ENCODE assay signal across 8 cellular contexts in genomic region chr6:32129297-32130088, GRCh38. TPM values are rescaled to one million over a fixed set of nuclear protein-coding genes. Genes with fewer than 3 reads are reported as not detected.
DNase-seq lines count a peak whose midpoint lies in the region; ATAC-seq and TF ChIP-seq lines count a peak whose summit lies in the region.

No MANE protein-coding gene starts in this region.

- intact Hi-C loops in activated CD8-positive, alpha-beta T cell treated with anti-CD3 and anti-CD28 coated beads for 36 hours (cut with micrococcal nuclease): loop anchor here (2.0 kb wide), 1 partner anchor 65 kb away; no protein-coding TSS in a partner anchor
- intact Hi-C loops in left ventricle myocardium superior (cut with micrococcal nuclease): loop anchor here (10.0 kb wide), 1 partner anchor 45 kb away; the partner anchor contains the start of genes AGPAT1 and RNF5

- POLR2A ChIA-PET in activated CD8-positive, alpha-beta T cell treated with anti-CD3 and anti-CD28 coated beads for 36 hours (lab: Charles Lee): interaction anchor here (0.8 to 4.2 kb wide), 10 partner anchors 12 to 843 kb away, joined by 3 to 23 read pairs (median 4); partner anchors contain the start of genes RNF5 and TNXB

- H3K36me3 Mint-ChIP-seq in activated CD8-positive, alpha-beta T cell treated with anti-CD3 and anti-CD28 coated beads for 36 hours (ENCODE audit: low read depth): peaks cover 11% of the 10 kb centered on the region

- CTCF ChIA-PET in activated CD8-positive, alpha-beta T cell treated with anti-CD3 and anti-CD28 coated beads for 36 hours (lab: Charles Lee): interaction anchor here (0.7 to 4.4 kb wide), 9 partner anchors 9 to 125 kb away, joined by 3 to 41 read pairs (median 6); partner anchors contain the start of genes AGPAT1, PBX2 and PRRT1

- H3K4me1 Mint-ChIP-seq in activated CD8-positive, alpha-beta T cell treated with anti-CD3 and anti-CD28 coated beads for 36 hours (ENCODE audit: low read depth): peaks cover 34% of the 10 kb centered on the region

- peak overlapping the region; percentile 94 for H3K27ac Mint-ChIP-seq in activated CD8-positive, alpha-beta T cell treated with anti-CD3 and anti-CD28 coated beads for 36 hours

- TF ChIP-seq CTCF in 22Rv1 (IDR thresholded peaks at IDR 0.05): no peak
- TF ChIP-seq CTCF in activated CD8-positive, alpha-beta T cell treated with anti-CD3 and anti-CD28 coated beads for 36 hours (IDR thresholded peaks at IDR 0.05): no peak

- H3K4me3 ChIP-seq in skin epidermis: peak overlapping the region; percentile 43 to 82 (median 62)

- H3K27me3 Mint-ChIP-seq in activated CD8-positive, alpha-beta T cell treated with anti-CD3 and anti-CD28 coated beads for 36 hours: no peaks in the 10 kb centered on the region

- H3K9me3 Mint-ChIP-seq in activated CD8-positive, alpha-beta T cell treated with anti-CD3 and anti-CD28 coated beads for 36 hours: no peaks in the 10 kb centered on the region

- H3K27ac ChIP-seq in 22Rv1 (peak overlapping the region; percentile 86), skin epidermis (peak overlapping the region in 20 of 21 experiments; percentile 72 to 96 (median 88))

- H3K4me3 Mint-ChIP-seq in activated CD8-positive, alpha-beta T cell treated with anti-CD3 and anti-CD28 coated beads for 36 hours: peak overlapping the region; percentile 90

- ATAC-seq in GM21737 (IDR thresholded peaks at IDR 0.05; ENCODE audit: unreplicated experiment) (peak; percentile 4), left ventricle myocardium superior (peak; percentile 61)
- ATAC-seq in activated CD8-positive, alpha-beta T cell treated with anti-CD3 and anti-CD28 coated beads for 36 hours: no peak

- no peak for DNase-seq in activated CD8-positive, alpha-beta T cell treated with anti-CD3 and anti-CD28 coated beads for 36 hours
- DNase-seq in left ventricle myocardium superior (no peak), islet precursor cell (no peak), DMS114 treated with DMSO at 0.1 percent for 48 hours (lab: John Stamatoyannopoulos, UW; ENCODE audit: unreplicated experiment) (no peak), activated gamma-delta T cell (lab: John Stamatoyannopoulos, UW) (no peak)

RNA-seq across cellular contexts. Expression of gene FKBPL, which starts 0.6 kb away (rescaled TPM):
- total RNA-seq in activated CD8-positive, alpha-beta T cell treated with anti-CD3 and anti-CD28 coated beads for 36 hours: 1 to 10 TPM; 5.3 to 5.8 TPM
- total RNA-seq in left ventricle myocardium superior: 2.6 TPM

RNA-seq across cellular contexts. Expression of gene ATF6B, which starts 1.4 kb away (rescaled TPM):
- total RNA-seq in activated CD8-positive, alpha-beta T cell treated with anti-CD3 and anti-CD28 coated beads for 36 hours: 10 to 100 TPM; 54.1 to 55.2 TPM
- total RNA-seq in left ventricle myocardium superior: 26.8 TPM

RNA-seq across cellular contexts. Expression of gene TNXB, which starts 20.4 kb away (rescaled TPM):
- 1 to 10 TPM; 1.8 to 3.7 TPM for total RNA-seq in activated CD8-positive, alpha-beta T cell treated with anti-CD3 and anti-CD28 coated beads for 36 hours
- 64.1 TPM for total RNA-seq in left ventricle myocardium superior

RNA-seq across cellular contexts. Expression of gene PRRT1, which starts 22.2 kb away (rescaled TPM):
- total RNA-seq in activated CD8-positive, alpha-beta T cell treated with anti-CD3 and anti-CD28 coated beads for 36 hours: 1 to 10 TPM; 1.1 to 1.6 TPM
- 0.27 TPM for total RNA-seq in left ventricle myocardium superior

RNA-seq across cellular contexts. Expression of gene PPT2, which starts 24.4 kb away (rescaled TPM):
- 10 to 100 TPM; 14.4 to 21.7 TPM for total RNA-seq in activated CD8-positive, alpha-beta T cell treated with anti-CD3 and anti-CD28 coated beads for 36 hours
- total RNA-seq in left ventricle myocardium superior: 22.6 TPM

Comparison
In these comparisons a context has a peak if more than half of its experiments do, and no peak if none do; other contexts are left out.
1. RNA of gene TNXB, which starts 20.4 kb away (total RNA-seq): 64.1 TPM in left ventricle myocardium superior (single experiment); 1.8 to 3.7 TPM in activated CD8-positive, alpha-beta T cell treated with anti-CD3 and anti-CD28 coated beads for 36 hours; every median in the first group is over 10 times any median in the second.